8 cellular contexts compared by ENCODE assay signal in genomic region chr6:142845143-142845571, GRCh38.
DNase-seq lines count a peak whose midpoint lies in the region; ATAC-seq, FAIRE-seq and TF ChIP-seq lines count a peak whose summit lies in the region.

No MANE protein-coding gene starts in this region.

- FAIRE-seq in kidney (lab: Jason Lieb, UNC): no peak

- peak overlapping the region; percentile 82 for H3K27ac Mint-ChIP-seq in activated CD4-positive, alpha-beta T cell treated with anti-CD3 and anti-CD28 coated beads, Interleukin-2, amount 10 ng/mL, durations not matched to agents 24 days and 14 days

- peak overlapping the region in 1 of 2 donors; percentile 21 for H3K9ac ChIP-seq in kidney (ENCODE audit: low read length in 2 of 2)

- H3K4me3 ChIP-seq in WERI-Rb-1 (ENCODE audit: low read depth, low read length): peak overlapping the region; percentile 30
- H3K4me3 ChIP-seq in kidney (ENCODE audit: low read length in 2 of 2): peak overlapping the region in 1 of 2 donors; percentile 43
- peak overlapping the region in 2 of 4 donors; percentile 24 to 31 for H3K4me3 ChIP-seq in tibial nerve
- no peak overlapping the region for H3K4me3 ChIP-seq in ovary

- ATAC-seq in HG02981 (IDR thresholded peaks at IDR 0.05; ENCODE audit: unreplicated experiment): peak; percentile 36

- H3K27ac ChIP-seq in WERI-Rb-1 (no peak overlapping the region), kidney (ENCODE audit: low read depth in 2 of 2, low read length in 2 of 2) (peak overlapping the region; percentile 57 to 71), tibial nerve (peak overlapping the region in 3 of 4 donors; percentile 71 to 83 (median 79)), ovary (peak overlapping the region in 1 of 2 donors; percentile 28)

- TF ChIP-seq CTCF in WERI-Rb-1 (IDR thresholded peaks at IDR 0.05; ENCODE audit: low read depth, low read length) (no peak), kidney (IDR thresholded peaks at IDR 0.05; ENCODE audit: borderline replicate concordance, extremely low read depth, insufficient read depth) (no peak), tibial nerve (IDR thresholded peaks at IDR 0.05) (no peak), ovary (IDR thresholded peaks at IDR 0.05) (no peak)

- H3K9me3 Mint-ChIP-seq in activated CD4-positive, alpha-beta T cell treated with anti-CD3 and anti-CD28 coated beads, Interleukin-2, amount 10 ng/mL, durations not matched to agents 24 days and 14 days: no peaks in the 10 kb centered on the region

- TF ChIP-seq POLR2A in tibial nerve (IDR thresholded peaks at IDR 0.05): no peak
- TF ChIP-seq POLR2A in ovary (IDR thresholded peaks at IDR 0.05): no peak

- H3K36me3 ChIP-seq in WERI-Rb-1 (no peaks in the 10 kb centered on the region), kidney (ENCODE audit: control insufficient read depth in 1 of 2, insufficient read depth in 2 of 2, low read length in 2 of 2) (no peaks in the 10 kb centered on the region), tibial nerve (no peaks in the 10 kb centered on the region), ovary (no peaks in the 10 kb centered on the region)

- H3K27me3 ChIP-seq in WERI-Rb-1 (ENCODE audit: insufficient read depth, low read depth, severe bottlenecking): no peaks in the 10 kb centered on the region
- H3K27me3 ChIP-seq in tibial nerve: no peaks in the 10 kb centered on the region
- no peaks in the 10 kb centered on the region for H3K27me3 ChIP-seq in ovary

- H3K36me3 Mint-ChIP-seq in activated CD4-positive, alpha-beta T cell treated with anti-CD3 and anti-CD28 coated beads, Interleukin-2, amount 10 ng/mL, durations not matched to agents 24 days and 14 days (ENCODE audit: low read depth): peaks cover 9% of the 10 kb centered on the region

- H3K27me3 Mint-ChIP-seq in activated CD4-positive, alpha-beta T cell treated with anti-CD3 and anti-CD28 coated beads, Interleukin-2, amount 10 ng/mL, durations not matched to agents 24 days and 14 days: no peaks in the 10 kb centered on the region

- peaks cover 71% of the 10 kb centered on the region for H3K4me1 Mint-ChIP-seq in activated CD4-positive, alpha-beta T cell treated with anti-CD3 and anti-CD28 coated beads, Interleukin-2, amount 10 ng/mL, durations not matched to agents 24 days and 14 days

- no peak for TF ChIP-seq EP300 in tibial nerve (IDR thresholded peaks at IDR 0.05)
- no peak for TF ChIP-seq EP300 in ovary (IDR thresholded peaks at IDR 0.05)

- peak overlapping the region; percentile 78 for H3K4me3 Mint-ChIP-seq in activated CD4-positive, alpha-beta T cell treated with anti-CD3 and anti-CD28 coated beads, Interleukin-2, amount 10 ng/mL, durations not matched to agents 24 days and 14 days

- H3K4me1 ChIP-seq in kidney (ENCODE audit: control insufficient read depth in 1 of 2, insufficient read depth in 1 of 2, low read depth in 1 of 2, low read length in 2 of 2) (peaks cover 8 to 20% of the 10 kb centered on the region in 2 donors), tibial nerve (peaks cover 0 to 80% (median 40%) of the 10 kb centered on the region in 4 donors), ovary (ENCODE audit: insufficient read depth) (peaks cover 11% of the 10 kb centered on the region)

- intact Hi-C loops in activated CD4-positive, alpha-beta T cell treated with anti-CD3 and anti-CD28 coated beads, Interleukin-2, amount 10 ng/mL, durations not matched to agents 24 days and 14 days (cut with micrococcal nuclease): loop anchor here (10.0 kb wide), 1 partner anchor 450 kb away; no protein-coding TSS in a partner anchor
- intact Hi-C loops in kidney (cut with DNase I) (no loop called here), ovary (cut with DNase I) (loop anchor here in 1 of 4 donors (10.0 kb wide), 1 partner anchor 100 kb away; the partner anchor contains the start of gene HIVEP2)

- 87 to 90% methylated on average over 2 of the region's 2 CpGs for WGBS in tibial nerve, 2 donors
- 77 to 92% (median 82%) methylated on average over 2 of the region's 2 CpGs for WGBS in ovary, 3 donors

- no peak for DNase-seq in activated CD4-positive, alpha-beta T cell treated with anti-CD3 and anti-CD28 coated beads, Interleukin-2, amount 10 ng/mL, durations not matched to agents 24 days and 14 days
- DNase-seq in activated CD4-positive, alpha-beta T cell treated with anti-CD3 and anti-CD28 coated beads for 4 hours: no peak
- no peak for DNase-seq in WERI-Rb-1
- DNase-seq in kidney: no peak
- DNase-seq in tibial nerve (ENCODE audit: low spot score in 2 of 2): no peak
- no peak for DNase-seq in ovary
- no peak for DNase-seq in cerebellum (ENCODE audit: low spot score)

- no peaks in the 10 kb centered on the region for H3K9me3 ChIP-seq in WERI-Rb-1 (ENCODE audit: severe bottlenecking)
- H3K9me3 ChIP-seq in kidney (ENCODE audit: control insufficient read depth in 1 of 2, low read length in 2 of 2): no peaks in the 10 kb centered on the region
- no peaks in the 10 kb centered on the region for H3K9me3 ChIP-seq in tibial nerve
- no peaks in the 10 kb centered on the region for H3K9me3 ChIP-seq in ovary
